Comparison of ENCODE assay signal across 8 cellular contexts in the genomic region with DNA sequence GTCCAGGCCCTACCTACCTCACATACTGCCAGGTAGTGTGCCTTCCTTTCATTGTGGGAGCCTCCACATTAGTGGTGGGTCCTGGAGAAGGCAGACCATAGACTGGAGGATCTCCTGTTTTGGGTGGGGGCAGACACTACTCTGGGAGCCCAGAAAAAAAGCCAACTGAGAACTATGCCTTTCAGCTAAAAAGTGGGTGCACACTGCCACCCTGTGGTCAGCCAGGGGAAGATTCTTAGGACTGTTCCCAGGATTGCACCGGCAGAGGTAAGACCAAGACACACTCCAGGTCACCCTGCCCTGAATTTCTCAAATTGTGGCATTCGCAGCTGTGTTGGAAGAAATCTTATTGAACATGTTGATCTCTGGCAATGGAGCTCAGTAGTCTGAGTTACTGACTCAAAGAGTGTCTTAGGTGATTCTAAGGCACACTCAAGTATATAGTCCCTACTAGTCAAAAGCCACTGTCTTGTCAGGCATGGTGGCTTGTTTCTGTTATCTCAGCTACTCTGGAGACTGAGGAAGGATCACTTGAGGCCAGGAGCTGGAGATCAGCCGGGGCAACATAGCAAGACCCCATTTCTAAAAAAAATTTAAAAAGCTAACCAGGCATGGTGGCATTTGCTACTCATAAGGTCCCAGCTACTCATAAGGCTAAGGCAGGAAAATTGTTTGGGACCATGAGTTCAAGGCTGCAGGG. TPM values are rescaled to one million over a fixed set of nuclear protein-coding genes. Genes with fewer than 3 reads are reported as not detected.
A peak's percentile ranks its signal among the peaks of the same experiment; 100 is the strongest.
DNase-seq lines count a peak whose midpoint lies in the region; ATAC-seq and TF ChIP-seq lines count a peak whose summit lies in the region.

No MANE protein-coding gene starts in this region.

- CTCF ChIA-PET in CD4-positive, alpha-beta T cell (lab: Charles Lee) = interaction anchor here (0.6 to 3.0 kb wide), 21 partner anchors 9 to 230 kb away, joined by 3 to 41 read pairs (median 5); partner anchors contain the start of genes DCTN3, DNAI1, FAM219A and GALT

- no peaks in the 10 kb centered on the region for H3K9me3 Mint-ChIP-seq in CD4-positive, alpha-beta T cell

- TF ChIP-seq CTCF in CD4-positive, alpha-beta T cell (IDR thresholded peaks at IDR 0.05) = peak; percentile 91

- H3K27me3 ChIP-seq in CD4-positive, alpha-beta T cell (ENCODE audit: control insufficient read depth, insufficient read depth, low read length) = peaks cover 7% of the 10 kb centered on the region

- intact Hi-C loops in CD4-positive, alpha-beta T cell (cut with DNase I, micrococcal nuclease) = loop anchor here (1.0 to 10.0 kb wide), 6 partner anchors 21 to 579 kb away; partner anchors contain the start of genes FANCG (in 1 of the 2), RPP25L (in 1 of the 2) and VCP (in 1 of the 2)

- POLR2A ChIA-PET in CD4-positive, alpha-beta T cell (lab: Charles Lee) = interaction anchor here (0.9 to 1.7 kb wide), 8 partner anchors 9 to 31 kb away, joined by 3 to 13 read pairs (median 6); partner anchors contain the start of genes DCTN3, GALT and RPP25L

- no peaks in the 10 kb centered on the region for H3K9me3 ChIP-seq in CD4-positive, alpha-beta T cell (ENCODE audit: control insufficient read depth, low read length)

- peaks cover 51% of the 10 kb centered on the region for H3K4me1 Mint-ChIP-seq in CD4-positive, alpha-beta T cell (ENCODE audit: low read depth)

- peak; percentile 23 for ATAC-seq in CD4-positive, alpha-beta T cell (ENCODE audit: poor library complexity)
- ATAC-seq in GM21786 (IDR thresholded peaks at IDR 0.05; ENCODE audit: unreplicated experiment) (peak; percentile 22), left lobe of liver (peak; percentile 30), GM18511 (IDR thresholded peaks at IDR 0.05; ENCODE audit: unreplicated experiment) (no peak)

- peak; percentile 64 to 80 (median 70) for DNase-seq in CD4-positive, alpha-beta T cell
- DNase-seq in NCI-H2227 (lab: John Stamatoyannopoulos, UW; ENCODE audit: unreplicated experiment) (peak; percentile 56), cerebellar cortex (ENCODE audit: low spot score) (peak; percentile 89), left lobe of liver (ENCODE audit: low spot score) (peak; percentile 70)
- DNase-seq in activated CD4-positive, CD25-positive, alpha-beta regulatory T cell treated with anti-CD3 and anti-CD28 coated beads, Interleukin-2, amount 50 U/mL, for 16 hours (ENCODE audit: low read depth, low spot score) = peak; percentile 58
- DNase-seq in stimulated activated CD4-positive, alpha-beta T cell treated with anti-CD3 and anti-CD28 coated beads, Interleukin-4, amount 100 ng/mL, for 48 hours (ENCODE audit: low read depth in 2 of 2) = peak; percentile 57 to 61

- peaks cover 14% of the 10 kb centered on the region for H3K36me3 Mint-ChIP-seq in CD4-positive, alpha-beta T cell (ENCODE audit: low read depth)

- no peak overlapping the region for H3K27ac ChIP-seq in CD4-positive, alpha-beta T cell (ENCODE audit: low read depth, low read length)

- peaks cover 18% of the 10 kb centered on the region for H3K27me3 Mint-ChIP-seq in CD4-positive, alpha-beta T cell

- H3K27ac Mint-ChIP-seq in CD4-positive, alpha-beta T cell = peak overlapping the region; percentile 8

- H3K4me3 Mint-ChIP-seq in CD4-positive, alpha-beta T cell = peak overlapping the region; percentile 75

RNA-seq across cellular contexts. Expression of gene SIGMAR1, which starts 3.6 kb away (rescaled TPM):
- 10 to 100 TPM; 11.7 to 12.1 TPM for total RNA-seq in CD4-positive, alpha-beta T cell
- 139 TPM for total RNA-seq in left lobe of liver

RNA-seq across cellular contexts. Expression of gene ARID3C, which starts 5.1 kb away (rescaled TPM):
- under 1 TPM; 0.25 to 0.34 TPM for total RNA-seq in CD4-positive, alpha-beta T cell
- total RNA-seq in left lobe of liver = 8.8 TPM

RNA-seq across cellular contexts. Expression of gene GALT, which starts 12.5 kb away (rescaled TPM):
- total RNA-seq in CD4-positive, alpha-beta T cell = 100 to 1,000 TPM; 115 TPM
- 123 TPM for total RNA-seq in left lobe of liver

RNA-seq across cellular contexts. Expression of gene DCTN3, which starts 13.7 kb away (rescaled TPM):
- total RNA-seq in CD4-positive, alpha-beta T cell = 10 to 100 TPM; 81.5 to 84.4 TPM
- 31.4 TPM for total RNA-seq in left lobe of liver

RNA-seq across cellular contexts. Expression of gene IL11RA, which starts 18.0 kb away (rescaled TPM):
- 100 to 1,000 TPM; 117 TPM for total RNA-seq in CD4-positive, alpha-beta T cell
- total RNA-seq in left lobe of liver = 26.5 TPM

Comparison
In these comparisons a context has a peak if more than half of its experiments do, and no peak if none do; other contexts are left out.
1. RNA of gene SIGMAR1, which starts 3.6 kb away (total RNA-seq): 139 TPM in left lobe of liver (single experiment); 11.7 to 12.1 TPM in CD4-positive, alpha-beta T cell; every median in the first group is over 10 times any median in the second.
2. Peak in every context shown above with its lines, with median percentiles within 50 percentile points of each other: DNase-seq.